In genomic region chr2:157271590-157272203, GRCh38 we compare ENCODE assay signal across 31 cellular contexts. TPM values are rescaled to one million over a fixed set of nuclear protein-coding genes. Genes with fewer than 3 reads are reported as not detected.
DNase-seq lines count a peak whose midpoint lies in the region; ATAC-seq, FAIRE-seq and TF ChIP-seq lines count a peak whose summit lies in the region.
"Had no signal": no experiment of that assay in that cellular context is flagged by ENCODE, and none has a peak within 500 bp of the region (broad histone marks: within the 10 kb centered on the region; RNA-seq: fewer than 3 reads in every experiment).

No MANE protein-coding gene starts in this region.

- no peaks in the 10 kb centered on the region for H3K36me3 Mint-ChIP-seq in activated CD8-positive, alpha-beta T cell treated with anti-CD3 and anti-CD28 coated beads for 36 hours (ENCODE audit: low read depth)
- H3K36me3 Mint-ChIP-seq in activated CD8-positive, alpha-beta T cell treated with anti-CD3 and anti-CD28 coated beads, Interleukin-2, amount 10 ng/mL, durations not matched to agents 7 days and 5 days (ENCODE audit: low read depth) = no peaks in the 10 kb centered on the region
- H3K36me3 Mint-ChIP-seq in activated T-helper 17 cell treated with anti-CD3 and anti-CD28 coated beads, Interleukin-2, amount 50 U/mL, for 72 hours (ENCODE audit: low read depth) = no peaks in the 10 kb centered on the region
- H3K36me3 Mint-ChIP-seq in HFFc6 (ENCODE audit: low read depth) = peaks cover 37% of the 10 kb centered on the region
- H3K36me3 Mint-ChIP-seq: immature natural killer cell had no signal

- H3K9me3 Mint-ChIP-seq in activated CD8-positive, alpha-beta T cell treated with anti-CD3 and anti-CD28 coated beads for 36 hours = no peaks in the 10 kb centered on the region
- no peaks in the 10 kb centered on the region for H3K9me3 Mint-ChIP-seq in activated CD8-positive, alpha-beta T cell treated with anti-CD3 and anti-CD28 coated beads, Interleukin-2, amount 10 ng/mL, durations not matched to agents 7 days and 5 days (ENCODE audit: insufficient read depth)
- no peaks in the 10 kb centered on the region for H3K9me3 Mint-ChIP-seq in activated T-helper 17 cell treated with anti-CD3 and anti-CD28 coated beads, Interleukin-2, amount 50 U/mL, for 72 hours
- H3K9me3 Mint-ChIP-seq in HFFc6 = peaks cover 7% of the 10 kb centered on the region; the same call in 1 of the 2 replicates
- H3K9me3 Mint-ChIP-seq: GM23338 had no signal

- CTCF ChIA-PET in activated CD8-positive, alpha-beta T cell treated with anti-CD3 and anti-CD28 coated beads for 36 hours (lab: Charles Lee) = interaction anchor here (1.3 kb wide), 1 partner anchor 31 kb away, joined by 5 read pairs; no protein-coding TSS in a partner anchor
- CTCF ChIA-PET in activated CD8-positive, alpha-beta T cell treated with anti-CD3 and anti-CD28 coated beads, Interleukin-2, amount 10 ng/mL, durations not matched to agents 7 days and 5 days (lab: Charles Lee) = interaction anchor here (0.6 kb wide), 1 partner anchor 1046 kb away, joined by 3 read pairs; no protein-coding TSS in a partner anchor

- intact Hi-C loops in activated CD8-positive, alpha-beta T cell treated with anti-CD3 and anti-CD28 coated beads for 36 hours (cut with micrococcal nuclease) = no loop called here

- H3K4me3 Mint-ChIP-seq in activated CD8-positive, alpha-beta T cell treated with anti-CD3 and anti-CD28 coated beads for 36 hours = no peak overlapping the region
- H3K4me3 Mint-ChIP-seq in activated CD8-positive, alpha-beta T cell treated with anti-CD3 and anti-CD28 coated beads, Interleukin-2, amount 10 ng/mL, durations not matched to agents 7 days and 5 days = no peak overlapping the region
- no peak overlapping the region for H3K4me3 Mint-ChIP-seq in activated T-helper 17 cell treated with anti-CD3 and anti-CD28 coated beads, Interleukin-2, amount 50 U/mL, for 72 hours
- H3K4me3 Mint-ChIP-seq in HFFc6 = no peak overlapping the region
- H3K4me3 Mint-ChIP-seq: GM23338, immature natural killer cell, neural crest cell had no signal

- peak; percentile 18 for DNase-seq in activated CD8-positive, alpha-beta T cell treated with anti-CD3 and anti-CD28 coated beads for 36 hours
- no peak for DNase-seq in activated CD8-positive, alpha-beta T cell treated with anti-CD3 and anti-CD28 coated beads, Interleukin-2, amount 10 ng/mL, durations not matched to agents 7 days and 5 days
- DNase-seq in HFFc6 (no peak), frontal cortex (ENCODE audit: low spot score in 2 of 2) (no peak)
- DNase-seq: activated CD4-positive, alpha-beta T cell treated with anti-CD3 and anti-CD28 coated beads for 4 hours; activated CD8-positive, alpha-beta memory T cell treated with anti-CD3 and anti-CD28 coated beads, Interleukin-2, amount 50 U/mL, for 4 hours; activated gamma-delta T cell treated with Interleukin-2 at 50 U/mL for 16 hours; Calu3; DND-41; hypothalamus; immature natural killer cell; left colon; mammary epithelial cell; NCI-H1436; NCI-H2081 treated with DMSO at 0.1 percent for 48 hours; NCI-H345; NCI-H82; pancreas; RPMI8226; small intestine; trophoblast cell had no signal

- no peak for FAIRE-seq in frontal cortex (lab: Jason Lieb, UNC)
- FAIRE-seq: pancreas, small intestine, TTC549 had no signal

- ATAC-seq in activated CD8-positive, alpha-beta T cell treated with anti-CD3 and anti-CD28 coated beads for 36 hours = peak; percentile 53
- no peak for ATAC-seq in activated CD8-positive, alpha-beta T cell treated with anti-CD3 and anti-CD28 coated beads, Interleukin-2, amount 10 ng/mL, durations not matched to agents 7 days and 5 days
- ATAC-seq in GM18909 (IDR thresholded peaks at IDR 0.05; ENCODE audit: poor library complexity, unreplicated experiment) (peak; percentile 61), HG03045 (IDR thresholded peaks at IDR 0.05; ENCODE audit: unreplicated experiment) (peak; percentile 53), GM19455 (IDR thresholded peaks at IDR 0.05; ENCODE audit: unreplicated experiment) (no peak)
- ATAC-seq in activated T-helper 17 cell treated with anti-CD3 and anti-CD28 coated beads, Interleukin-2, amount 50 U/mL, for 72 hours (replicated peaks) = peak; percentile 48
- ATAC-seq: GM23338, left colon, pancreas had no signal

- H3K27ac Mint-ChIP-seq in activated CD8-positive, alpha-beta T cell treated with anti-CD3 and anti-CD28 coated beads for 36 hours = no peak overlapping the region
- H3K27ac Mint-ChIP-seq in activated CD8-positive, alpha-beta T cell treated with anti-CD3 and anti-CD28 coated beads, Interleukin-2, amount 10 ng/mL, durations not matched to agents 7 days and 5 days = no peak overlapping the region
- no peak overlapping the region for H3K27ac Mint-ChIP-seq in activated T-helper 17 cell treated with anti-CD3 and anti-CD28 coated beads, Interleukin-2, amount 50 U/mL, for 72 hours
- no peak overlapping the region for H3K27ac Mint-ChIP-seq in HFFc6
- H3K27ac Mint-ChIP-seq: GM23338, immature natural killer cell had no signal

- POLR2A ChIA-PET in activated CD8-positive, alpha-beta T cell treated with anti-CD3 and anti-CD28 coated beads for 36 hours (lab: Charles Lee) = interaction anchor here (0.7 to 1.2 kb wide), 2 partner anchors 12 to 796 kb away, joined by 3 read pairs; no protein-coding TSS in a partner anchor
- POLR2A ChIA-PET in activated CD8-positive, alpha-beta T cell treated with anti-CD3 and anti-CD28 coated beads, Interleukin-2, amount 10 ng/mL, durations not matched to agents 7 days and 5 days (lab: Charles Lee) = no interaction called here

- H3K27me3 Mint-ChIP-seq in activated CD8-positive, alpha-beta T cell treated with anti-CD3 and anti-CD28 coated beads for 36 hours = peaks cover 14% of the 10 kb centered on the region
- H3K27me3 Mint-ChIP-seq in activated CD8-positive, alpha-beta T cell treated with anti-CD3 and anti-CD28 coated beads, Interleukin-2, amount 10 ng/mL, durations not matched to agents 7 days and 5 days (ENCODE audit: low read depth) = peaks cover 6% of the 10 kb centered on the region
- peaks cover under 1% of the 10 kb centered on the region for H3K27me3 Mint-ChIP-seq in activated T-helper 17 cell treated with anti-CD3 and anti-CD28 coated beads, Interleukin-2, amount 50 U/mL, for 72 hours
- H3K27me3 Mint-ChIP-seq in HFFc6 (ENCODE audit: insufficient read depth) = no peaks in the 10 kb centered on the region

- peaks cover 25% of the 10 kb centered on the region for H3K4me1 Mint-ChIP-seq in activated CD8-positive, alpha-beta T cell treated with anti-CD3 and anti-CD28 coated beads for 36 hours (ENCODE audit: low read depth)
- H3K4me1 Mint-ChIP-seq in activated CD8-positive, alpha-beta T cell treated with anti-CD3 and anti-CD28 coated beads, Interleukin-2, amount 10 ng/mL, durations not matched to agents 7 days and 5 days (ENCODE audit: low read depth) = no peaks in the 10 kb centered on the region
- H3K4me1 Mint-ChIP-seq in activated T-helper 17 cell treated with anti-CD3 and anti-CD28 coated beads, Interleukin-2, amount 50 U/mL, for 72 hours = no peaks in the 10 kb centered on the region
- H3K4me1 Mint-ChIP-seq in HFFc6 (ENCODE audit: low read depth) = no peaks in the 10 kb centered on the region
- H3K4me1 Mint-ChIP-seq: immature natural killer cell, neural crest cell had no signal

- TF ChIP-seq CTCF in activated CD8-positive, alpha-beta T cell treated with anti-CD3 and anti-CD28 coated beads for 36 hours (IDR thresholded peaks at IDR 0.05) = no peak
- TF ChIP-seq CTCF in HFFc6 (IDR thresholded peaks at IDR 0.05) = no peak

RNA-seq across cellular contexts. Expression of gene GALNT5, which starts 14.2 kb away (rescaled TPM):
- total RNA-seq in activated CD8-positive, alpha-beta T cell treated with anti-CD3 and anti-CD28 coated beads for 36 hours = not detected
- total RNA-seq in activated CD8-positive, alpha-beta T cell treated with anti-CD3 and anti-CD28 coated beads, Interleukin-2, amount 10 ng/mL, durations not matched to agents 7 days and 5 days = not detected
- total RNA-seq in activated T-helper 17 cell treated with anti-CD3 and anti-CD28 coated beads, Interleukin-2, amount 50 U/mL, for 72 hours = under 1 TPM; 0.08 to 0.17 TPM
- 10 to 100 TPM; 27.6 to 70.0 (median 63.0) TPM for total RNA-seq in HFFc6 (2021; fragmentation: NEBNext Ultra II Directional; extraction: Animal tissue kit (Norgen Biotek cat#: 25700))
- under 0.01 TPM for total RNA-seq in frontal cortex
- total RNA-seq: A172, dermis microvascular lymphatic vessel endothelial cell, SK-MEL-5 had no signal

RNA-seq across cellular contexts. Expression of gene ERMN, which starts 53.9 kb away (rescaled TPM):
- 1 to 10 TPM in 1 of 2 experiments, under 1 TPM in 1; 0.87 to 1.3 TPM for total RNA-seq in activated CD8-positive, alpha-beta T cell treated with anti-CD3 and anti-CD28 coated beads for 36 hours
- 1 to 10 TPM; 2.2 to 3.2 TPM for total RNA-seq in activated CD8-positive, alpha-beta T cell treated with anti-CD3 and anti-CD28 coated beads, Interleukin-2, amount 10 ng/mL, durations not matched to agents 7 days and 5 days
- total RNA-seq in activated T-helper 17 cell treated with anti-CD3 and anti-CD28 coated beads, Interleukin-2, amount 50 U/mL, for 72 hours = 1 to 10 TPM; 1.6 to 1.8 TPM
- not detected for total RNA-seq in HFFc6 (2021; fragmentation: NEBNext Ultra II Directional; extraction: Animal tissue kit (Norgen Biotek cat#: 25700))
- under 0.01 TPM for total RNA-seq in frontal cortex
- total RNA-seq: A172, Calu3, dermis microvascular lymphatic vessel endothelial cell, SK-MEL-5 had no signal

Comparison
In these comparisons a context has a peak if more than half of its experiments do, and no peak if none do; other contexts are left out.
1. ATAC-seq: peak in activated CD8-positive, alpha-beta T cell treated with anti-CD3 and anti-CD28 coated beads for 36 hours (single experiment), GM18909 (single experiment), HG03045 (single experiment) and activated T-helper 17 cell treated with anti-CD3 and anti-CD28 coated beads, Interleukin-2, amount 50 U/mL, for 72 hours (single experiment); none in activated CD8-positive, alpha-beta T cell treated with anti-CD3 and anti-CD28 coated beads, Interleukin-2, amount 10 ng/mL, durations not matched to agents 7 days and 5 days (single experiment) and GM19455 (single experiment).
2. RNA of gene GALNT5, which starts 14.2 kb away (total RNA-seq): 27.6 to 70.0 TPM in HFFc6; 0.08 to 0.17 TPM in activated T-helper 17 cell treated with anti-CD3 and anti-CD28 coated beads, Interleukin-2, amount 50 U/mL, for 72 hours, not detected in activated CD8-positive, alpha-beta T cell treated with anti-CD3 and anti-CD28 coated beads for 36 hours, not detected in activated CD8-positive, alpha-beta T cell treated with anti-CD3 and anti-CD28 coated beads, Interleukin-2, amount 10 ng/mL, durations not matched to agents 7 days and 5 days and under 0.01 TPM in frontal cortex (single experiment); every median in the first group is over 10 times any median in the second.